In the genomic region with DNA sequence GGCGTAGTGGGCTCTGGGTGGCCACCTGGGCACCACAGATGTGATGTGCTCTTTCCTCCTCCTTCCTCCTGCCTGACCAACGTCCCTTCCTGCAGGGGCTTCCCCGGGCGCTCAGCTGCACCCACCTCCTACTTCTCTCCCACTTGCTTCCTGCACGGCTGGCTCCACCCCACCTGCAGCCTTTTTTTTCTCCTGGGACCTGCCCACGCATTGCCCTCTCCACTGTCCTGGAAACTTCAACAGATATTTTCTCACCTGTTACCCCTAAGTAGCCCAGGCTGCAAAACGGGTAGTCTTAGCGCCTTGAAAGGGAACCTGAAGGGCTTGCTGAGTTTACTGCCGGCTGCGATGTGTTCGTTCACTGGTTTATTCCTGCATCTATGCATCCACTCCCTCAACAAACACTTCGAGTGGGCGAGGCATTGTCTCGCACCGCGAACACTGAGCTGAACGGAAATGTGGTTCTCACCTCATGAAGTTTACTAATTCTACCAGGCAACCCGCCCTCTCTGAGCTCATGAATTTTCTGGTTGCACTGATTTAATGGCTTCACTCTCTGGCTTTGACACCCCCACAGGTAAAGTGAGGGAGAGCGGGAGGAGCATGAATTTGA, we compare ENCODE assay signal across 8 cellular contexts. TPM values are rescaled to one million over a fixed set of nuclear protein-coding genes. Genes with fewer than 3 reads are reported as not detected.
A peak's percentile ranks its signal among the peaks of the same experiment; 100 is the strongest.
DNase-seq lines count a peak whose midpoint lies in the region; ATAC-seq and TF ChIP-seq lines count a peak whose summit lies in the region.

No MANE protein-coding gene starts in this region.

- no peaks in the 10 kb centered on the region for H3K9me3 Mint-ChIP-seq in activated T-cell treated with anti-CD3 and anti-CD28 coated beads, Interleukin-2, amount 50 U/mL, for 72 hours

- H3K36me3 ChIP-seq in left ventricle myocardium inferior: no peaks in the 10 kb centered on the region

- H3K27ac ChIP-seq in left ventricle myocardium inferior (replicated peaks): no peak overlapping the region

- peak; percentile 90 for ATAC-seq in GM19351 (IDR thresholded peaks at IDR 0.05; ENCODE audit: unreplicated experiment)
- ATAC-seq in HG03439 (IDR thresholded peaks at IDR 0.05; ENCODE audit: unreplicated experiment): peak; percentile 62
- ATAC-seq in activated T-cell treated with anti-CD3 and anti-CD28 coated beads, Interleukin-2, amount 50 U/mL, for 72 hours (replicated peaks in 1 of 2): peak; percentile 89 to 91
- no peak for ATAC-seq in HG02642 (IDR thresholded peaks at IDR 0.05; ENCODE audit: poor library complexity, unreplicated experiment)

- H3K27ac Mint-ChIP-seq in activated T-cell treated with anti-CD3 and anti-CD28 coated beads, Interleukin-2, amount 50 U/mL, for 72 hours: no peak overlapping the region

- H3K27me3 Mint-ChIP-seq in activated T-cell treated with anti-CD3 and anti-CD28 coated beads, Interleukin-2, amount 50 U/mL, for 72 hours (ENCODE audit: low read depth): peaks cover 16% of the 10 kb centered on the region

- no peaks in the 10 kb centered on the region for H3K9me3 ChIP-seq in left ventricle myocardium inferior (replicated peaks)

- DNase-seq in activated T-cell treated with anti-CD3 and anti-CD28 coated beads, Interleukin-2, amount 50 U/mL, for 72 hours: peak; percentile 43 to 51
- peak; percentile 16 to 40 (median 27) for DNase-seq in stimulated activated CD4-positive, alpha-beta T cell treated with anti-CD3 and anti-CD28 coated beads, Interleukin-12 subunit alpha, Interleukin-12 subunit beta, amount 100 ng/mL, for 48 hours (ENCODE audit: low read depth in 2 of 3, low spot score in 1 of 3)
- DNase-seq in H4 (ENCODE audit: low spot score) (no peak), EL (no peak), left ventricle myocardium inferior (no peak)

- no peaks in the 10 kb centered on the region for H3K36me3 Mint-ChIP-seq in activated T-cell treated with anti-CD3 and anti-CD28 coated beads, Interleukin-2, amount 50 U/mL, for 72 hours (ENCODE audit: insufficient read depth in 2 of 2)

- H3K4me3 ChIP-seq in left ventricle myocardium inferior: no peak overlapping the region

- peaks cover 23% of the 10 kb centered on the region for H3K4me1 Mint-ChIP-seq in activated T-cell treated with anti-CD3 and anti-CD28 coated beads, Interleukin-2, amount 50 U/mL, for 72 hours (ENCODE audit: low read depth)

- peak overlapping the region; percentile 78 to 84 for H3K4me3 Mint-ChIP-seq in activated T-cell treated with anti-CD3 and anti-CD28 coated beads, Interleukin-2, amount 50 U/mL, for 72 hours

- intact Hi-C loops in left ventricle myocardium inferior (cut with micrococcal nuclease): no loop called here

- peaks cover 55% of the 10 kb centered on the region for H3K27me3 ChIP-seq in left ventricle myocardium inferior (ENCODE audit: low read depth)

- no peaks in the 10 kb centered on the region for H3K4me1 ChIP-seq in left ventricle myocardium inferior

- no peak for TF ChIP-seq CTCF in left ventricle myocardium inferior (IDR thresholded peaks at IDR 0.05; ENCODE audit: borderline replicate concordance)

RNA-seq across cellular contexts. Expression of gene ZBTB18, which starts 23.6 kb away (rescaled TPM):
- total RNA-seq in activated T-cell treated with anti-CD3 and anti-CD28 coated beads, Interleukin-2, amount 50 U/mL, for 72 hours: 10 to 100 TPM in 1 of 2 donors, 1 to 10 TPM in 1; 9.6 to 10.3 TPM
- 6.2 and 9.3 TPM in 2 replicates for total RNA-seq in H4 (2014; rRNA removed; shearing (Covaris generic))
- 29.9 TPM for total RNA-seq in left ventricle myocardium inferior

Comparison
In these comparisons a context has a peak if more than half of its experiments do, and no peak if none do; other contexts are left out.
1. DNase-seq: peak in activated T-cell treated with anti-CD3 and anti-CD28 coated beads, Interleukin-2, amount 50 U/mL, for 72 hours (2 of 2) and stimulated activated CD4-positive, alpha-beta T cell treated with anti-CD3 and anti-CD28 coated beads, Interleukin-12 subunit alpha, Interleukin-12 subunit beta, amount 100 ng/mL, for 48 hours (3 of 3); none in H4 (single experiment), EL (single experiment) and left ventricle myocardium inferior (single experiment).